Comparison of ENCODE assay signal across 8 cellular contexts in genomic region chrX:140764401-140764919, GRCh38. TPM values are rescaled to one million over a fixed set of nuclear protein-coding genes. Genes with fewer than 3 reads are reported as not detected.
DNase-seq lines count a peak whose midpoint lies in the region; ATAC-seq lines count a peak whose summit lies in the region.

No MANE protein-coding gene starts in this region.

- ATAC-seq in effector memory CD8-positive, alpha-beta T cell (replicated peaks): no peak
- ATAC-seq in GM18498 (IDR thresholded peaks at IDR 0.05; ENCODE audit: unreplicated experiment) (no peak), GM19395 (IDR thresholded peaks at IDR 0.05; ENCODE audit: unreplicated experiment) (no peak)

- no peak for DNase-seq in activated naive CD8-positive, alpha-beta T cell treated with anti-CD3 and anti-CD28 coated beads for 36 hours
- peak in 30 of 56 donors; percentile 0 to 43 (median 14) for DNase-seq in amygdala (lab: John Stamatoyannopoulos, UW)
- no peak for DNase-seq in effector memory CD8-positive, alpha-beta T cell

- H3K27ac Mint-ChIP-seq in activated naive CD8-positive, alpha-beta T cell: no peak overlapping the region
- no peak overlapping the region for H3K27ac Mint-ChIP-seq in activated naive CD8-positive, alpha-beta T cell treated with anti-CD3 and anti-CD28 coated beads for 36 hours
- H3K27ac Mint-ChIP-seq in effector memory CD8-positive, alpha-beta T cell: no peak overlapping the region

- H3K4me1 Mint-ChIP-seq in activated naive CD8-positive, alpha-beta T cell (ENCODE audit: low read depth): peaks cover 6% of the 10 kb centered on the region
- H3K4me1 Mint-ChIP-seq in activated naive CD8-positive, alpha-beta T cell treated with anti-CD3 and anti-CD28 coated beads for 36 hours: peaks cover 3% of the 10 kb centered on the region
- H3K4me1 Mint-ChIP-seq in effector memory CD8-positive, alpha-beta T cell (ENCODE audit: low read depth in 2 of 2): no peaks in the 10 kb centered on the region

- H3K36me3 ChIP-seq in iPS-20b (ENCODE audit: insufficient read depth, low read depth, low read length): no peaks in the 10 kb centered on the region
- H3K36me3 ChIP-seq in stomach smooth muscle (ENCODE audit: control insufficient read depth in 2 of 2, insufficient read depth in 2 of 2, low read length in 2 of 2): no peaks in the 10 kb centered on the region

- peaks cover 7% of the 10 kb centered on the region for H3K27me3 Mint-ChIP-seq in activated naive CD8-positive, alpha-beta T cell
- peaks cover 24% of the 10 kb centered on the region for H3K27me3 Mint-ChIP-seq in activated naive CD8-positive, alpha-beta T cell treated with anti-CD3 and anti-CD28 coated beads for 36 hours
- H3K27me3 Mint-ChIP-seq in effector memory CD8-positive, alpha-beta T cell: peaks cover 0 to 9% of the 10 kb centered on the region in 2 donors

- no peaks in the 10 kb centered on the region for H3K9me3 Mint-ChIP-seq in activated naive CD8-positive, alpha-beta T cell (ENCODE audit: low read depth)
- no peaks in the 10 kb centered on the region for H3K9me3 Mint-ChIP-seq in activated naive CD8-positive, alpha-beta T cell treated with anti-CD3 and anti-CD28 coated beads for 36 hours
- H3K9me3 Mint-ChIP-seq in effector memory CD8-positive, alpha-beta T cell: no peaks in the 10 kb centered on the region

- H3K9me3 ChIP-seq in iPS-20b (ENCODE audit: insufficient read depth, low read depth, low read length): no peaks in the 10 kb centered on the region
- no peaks in the 10 kb centered on the region for H3K9me3 ChIP-seq in stomach smooth muscle (ENCODE audit: control insufficient read depth in 2 of 2, low read length in 2 of 2)

- H3K4me1 ChIP-seq in iPS-20b (ENCODE audit: insufficient read depth, low read length): no peaks in the 10 kb centered on the region
- no peaks in the 10 kb centered on the region for H3K4me1 ChIP-seq in stomach smooth muscle (ENCODE audit: control insufficient read depth, insufficient read depth, low read length)

- H3K27me3 ChIP-seq in iPS-20b (ENCODE audit: insufficient read depth, low read length) (peaks cover 14% of the 10 kb centered on the region), stomach smooth muscle (ENCODE audit: control insufficient read depth in 1 of 2, insufficient read depth in 2 of 2, low read length in 2 of 2) (peaks cover 8 to 18% of the 10 kb centered on the region in 2 donors)

- H3K9ac ChIP-seq in iPS-20b (ENCODE audit: low read depth, low read length) (peak overlapping the region; percentile 76), stomach smooth muscle (ENCODE audit: low read length in 2 of 2) (peak overlapping the region in 1 of 2 donors; percentile 21)

- peak overlapping the region; percentile 74 for H3K4me3 Mint-ChIP-seq in activated naive CD8-positive, alpha-beta T cell
- no peak overlapping the region for H3K4me3 Mint-ChIP-seq in activated naive CD8-positive, alpha-beta T cell treated with anti-CD3 and anti-CD28 coated beads for 36 hours
- H3K4me3 Mint-ChIP-seq in effector memory CD8-positive, alpha-beta T cell: no peak overlapping the region

- peak overlapping the region; percentile 83 for H3K4me3 ChIP-seq in iPS-20b (ENCODE audit: low read length)
- H3K4me3 ChIP-seq in stomach smooth muscle (ENCODE audit: low read length in 2 of 2): peak overlapping the region; percentile 49 to 68

- H3K27ac ChIP-seq in iPS-20b (ENCODE audit: low read length): no peak overlapping the region
- no peak overlapping the region for H3K27ac ChIP-seq in stomach smooth muscle (ENCODE audit: low read length)

- no peaks in the 10 kb centered on the region for H3K36me3 Mint-ChIP-seq in activated naive CD8-positive, alpha-beta T cell
- no peaks in the 10 kb centered on the region for H3K36me3 Mint-ChIP-seq in activated naive CD8-positive, alpha-beta T cell treated with anti-CD3 and anti-CD28 coated beads for 36 hours
- no peaks in the 10 kb centered on the region for H3K36me3 Mint-ChIP-seq in effector memory CD8-positive, alpha-beta T cell (ENCODE audit: insufficient read depth)

RNA-seq across cellular contexts. Expression of gene LINC00632, which starts 54.9 kb away (rescaled TPM):
- under 1 TPM in 1 of 2 experiments, not detected in 1; 0.02 TPM for total RNA-seq in activated naive CD8-positive, alpha-beta T cell treated with anti-CD3 and anti-CD28 coated beads for 36 hours

Comparison
In these comparisons a context has a peak if more than half of its experiments do, and no peak if none do; other contexts are left out.
1. DNase-seq: peak in amygdala (30 of 56); none in activated naive CD8-positive, alpha-beta T cell treated with anti-CD3 and anti-CD28 coated beads for 36 hours (single experiment) and effector memory CD8-positive, alpha-beta T cell (0 of 3).